In genomic region chr5:53476531-53477480, GRCh38 we compare ENCODE assay signal across 1 cellular context.
TF ChIP-seq lines count a peak whose summit lies in the region.

No MANE protein-coding gene starts in this region.

TF ChIP-seq in HepG2, 621 proteins besides CTCF, POLR2A, EP300 and RAD21 (continued from another document and continues in another):
- TF ChIP-seq TFAP4 (IDR thresholded peaks at IDR 0.05; ENCODE audit: borderline replicate concordance, low read depth) = peak; percentile 82; the same call in 1 of the 2 replicates
- TF ChIP-seq KAT2B (IDR thresholded peaks at IDR 0.05; ENCODE audit: borderline replicate concordance, low read depth, low read length) = peak; percentile 89
- TF ChIP-seq KDM2A (CRISPR knock-in tag; IDR thresholded peaks at IDR 0.05; ENCODE audit: borderline replicate concordance, low read depth) = peak; percentile 74
- TF ChIP-seq ZNF414 (CRISPR knock-in tag; IDR thresholded peaks at IDR 0.05) = peak; percentile 99
- peak; percentile 93 for TF ChIP-seq FOXK2 (IDR thresholded peaks at IDR 0.05)
- TF ChIP-seq FOSL2 (CRISPR knock-in tag; IDR thresholded peaks at IDR 0.05) = peak; percentile 96
- TF ChIP-seq FIP1L1 (IDR thresholded peaks at IDR 0.05; ENCODE audit: borderline replicate concordance, insufficient read depth, low read depth, low read length) = no peak
- peak; percentile 47 for TF ChIP-seq ZNF143 (CRISPR knock-in tag; IDR thresholded peaks at IDR 0.05)
- TF ChIP-seq HDAC6 (IDR thresholded peaks at IDR 0.05; ENCODE audit: low read depth, low read length) = no peak
- no peak for TF ChIP-seq FLYWCH1 (CRISPR knock-in tag; IDR thresholded peaks at IDR 0.05)
- peak in 1 of 2 experiments; percentile 87; a peak in 2 of 4 replicates for TF ChIP-seq ATF4 (CRISPR knock-in tag; IDR thresholded peaks at IDR 0.05)
- TF ChIP-seq ARID2 (CRISPR knock-in tag; IDR thresholded peaks at IDR 0.05; ENCODE audit: borderline replicate concordance) = peak; percentile 56; the same call in 1 of the 2 replicates
- peak; percentile 97 for TF ChIP-seq JUN (CRISPR knock-in tag; IDR thresholded peaks at IDR 0.05)
- TF ChIP-seq TSC22D2 (CRISPR knock-in tag; IDR thresholded peaks at IDR 0.05; ENCODE audit: borderline replicate concordance) = 0 out of 2 replicates have a peak, but pooled peaks have one; percentile 61
- no peak for TF ChIP-seq ZNF510 (CRISPR knock-in tag; IDR thresholded peaks at IDR 0.05; ENCODE audit: low read depth)
- no peak for TF ChIP-seq CEBPZ (IDR thresholded peaks at IDR 0.05; ENCODE audit: low read length)
- TF ChIP-seq ZNF329 (CRISPR knock-in tag; IDR thresholded peaks at IDR 0.05; ENCODE audit: low read depth) = 0 out of 2 replicates have a peak, but pooled peaks have one; percentile 42
- TF ChIP-seq DBP (CRISPR knock-in tag; IDR thresholded peaks at IDR 0.05; ENCODE audit: not compliant biosample characterization) = no peak
- peak; percentile 86; the same call in 1 of the 2 replicates for TF ChIP-seq ZNF784 (CRISPR knock-in tag; IDR thresholded peaks at IDR 0.05; ENCODE audit: borderline replicate concordance)
- peak; percentile 68; the same call in 1 of the 2 replicates for TF ChIP-seq ZNF790 (CRISPR knock-in tag; IDR thresholded peaks at IDR 0.05; ENCODE audit: borderline replicate concordance)
- TF ChIP-seq ETV6 (CRISPR knock-in tag; conservative IDR thresholded peaks at IDR 0.05) = peak; percentile 74; the same call in 1 of the 2 replicates
- TF ChIP-seq NR2F6 (IDR thresholded peaks at IDR 0.05) = peak; percentile 100
- TF ChIP-seq NR2F6 (CRISPR knock-in tag; IDR thresholded peaks at IDR 0.05) = peak; percentile 100
- TF ChIP-seq EED (CRISPR knock-in tag; IDR thresholded peaks at IDR 0.05) = no peak
- peak; percentile 89 for TF ChIP-seq ZNF574 (CRISPR knock-in tag; IDR thresholded peaks at IDR 0.05)
- no peak for TF ChIP-seq NR0B2 (CRISPR knock-in tag; IDR thresholded peaks at IDR 0.05)
- no peak for TF ChIP-seq BCLAF1 (IDR thresholded peaks at IDR 0.05)
- peak; percentile 39; the same call in 1 of the 2 replicates for TF ChIP-seq ZNF563 (CRISPR knock-in tag; IDR thresholded peaks at IDR 0.05)
- no peak for TF ChIP-seq RBM39 (IDR thresholded peaks at IDR 0.05; ENCODE audit: low read depth, low read length, poor library complexity, severe bottlenecking)
- peak; percentile 88 for TF ChIP-seq SIX4 (CRISPR knock-in tag; IDR thresholded peaks at IDR 0.05)
- peak; percentile 77; the same call in 1 of the 2 replicates for TF ChIP-seq MLXIP (CRISPR knock-in tag; IDR thresholded peaks at IDR 0.05; ENCODE audit: borderline replicate concordance)
- peak; percentile 74; the same call in 1 of the 2 replicates for TF ChIP-seq TFDP1 (CRISPR knock-in tag; IDR thresholded peaks at IDR 0.05; ENCODE audit: borderline replicate concordance)
- TF ChIP-seq ZNF205 (CRISPR knock-in tag; IDR thresholded peaks at IDR 0.05) = peak; percentile 90; the same call in 1 of the 2 replicates
